21 cellular contexts compared by ENCODE assay signal in the genomic region with DNA sequence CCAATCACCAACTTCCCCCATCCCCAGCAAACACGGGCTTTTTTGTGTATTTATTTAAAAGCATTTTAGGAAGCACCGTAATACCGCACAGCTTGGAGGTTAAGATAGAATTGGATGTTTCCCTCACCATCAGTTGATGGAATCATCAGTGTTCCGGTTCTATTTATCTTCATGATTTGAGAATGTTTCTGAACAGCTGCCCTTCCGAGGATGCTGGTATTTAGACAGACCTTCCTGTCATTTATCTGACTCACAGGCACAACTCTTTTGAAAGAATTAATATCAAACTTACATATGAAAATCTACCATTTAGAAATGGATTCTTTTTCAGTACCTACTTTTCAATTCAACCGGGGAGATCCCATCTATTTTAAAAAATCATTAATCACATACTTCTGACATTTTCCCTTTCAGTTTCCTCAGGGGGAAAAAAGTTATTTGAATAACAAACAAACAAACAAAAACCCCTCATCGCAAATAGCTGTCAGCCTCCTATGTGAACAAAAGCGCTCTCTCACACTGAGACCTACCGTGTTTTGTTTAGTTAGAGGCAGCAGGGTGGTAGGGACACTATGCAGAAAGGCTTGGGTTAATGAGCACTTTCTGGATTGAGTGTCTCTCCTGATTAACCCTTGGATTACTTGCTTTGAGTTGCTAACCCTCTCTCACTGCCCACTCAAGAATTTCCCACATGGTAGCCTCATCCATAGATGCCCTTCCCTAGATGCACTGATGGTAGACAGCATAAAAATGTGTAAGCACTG.
DNase-seq lines count a peak whose midpoint lies in the region; TF ChIP-seq lines count a peak whose summit lies in the region.
"Had no signal": no experiment of that assay in that cellular context is flagged by ENCODE, and none has a peak within 500 bp of the region (broad histone marks: within the 10 kb centered on the region; RNA-seq: fewer than 3 reads in every experiment).

No MANE protein-coding gene starts in this region.

- no peaks in the 10 kb centered on the region for H3K36me3 ChIP-seq in BLaER1
- no peaks in the 10 kb centered on the region for H3K36me3 ChIP-seq in HEK293 (ENCODE audit: control insufficient read depth in 2 of 2, insufficient read depth in 1 of 2, low read length in 2 of 2)
- no peaks in the 10 kb centered on the region for H3K36me3 ChIP-seq in SJCRH30
- no peaks in the 10 kb centered on the region for H3K36me3 ChIP-seq in mesodermal cell (ENCODE audit: control insufficient read depth, insufficient read depth, low read length)
- H3K36me3 ChIP-seq in MG63 = no peaks in the 10 kb centered on the region
- H3K36me3 ChIP-seq: BE2C, uterus had no signal

- H3K4me3 ChIP-seq in BLaER1 (no peak overlapping the region), HEK293 (ENCODE audit: low read depth, low read length) (no peak overlapping the region), SJCRH30 (no peak overlapping the region), mesodermal cell (ENCODE audit: extremely low read depth, insufficient read depth, low read length, poor library complexity, severe bottlenecking) (no peak overlapping the region), MG63 (no peak overlapping the region)
- H3K4me3 ChIP-seq: A549, mucosa of descending colon, uterus had no signal

- POLR2A ChIA-PET in HEK293 (lab: Yijun Ruan, JAX) = no interaction called here

- TF ChIP-seq CTCF in HEK293 (tag by site-specific recombination; IDR thresholded peaks at IDR 0.05) = no peak

- WGBS in mesodermal cell (ENCODE audit: insufficient coverage in 2 of 2), 2 experiments = 0 to 9% methylated on average over 4 of the region's 9 CpGs

- DNase-seq in SJCRH30 (peak; percentile 6 to 40), MG63 (no peak), medulla oblongata (ENCODE audit: extremely low spot score) (no peak), middle frontal gyrus (ENCODE audit: extremely low spot score, low spot score) (no peak)
- no peak for DNase-seq in effector CD4-positive, alpha-beta T cell
- DNase-seq: activated CD4-positive, alpha-beta T cell treated with anti-CD3 and anti-CD28 coated beads, Interleukin-2, amount 10 ng/mL, durations not matched to agents 24 days and 14 days; BE2C; COR-L47; effector memory CD4-positive, alpha-beta T cell; KBM-7; mucosa of descending colon; NCI-H2107; nucleus accumbens; OCI-M1; Right ventricle myocardium superior; stimulated activated CD8-positive, alpha-beta memory T cell treated with anti-CD3 and anti-CD28 coated beads, Interleukin-4, amount 100 ng/mL, for 48 hours; uterus had no signal

- no peak overlapping the region for H3K9ac ChIP-seq in BLaER1

- peaks cover 8% of the 10 kb centered on the region; the same call in 1 of the 2 replicates for H3K4me1 ChIP-seq in BLaER1
- peaks cover 5% of the 10 kb centered on the region; the same call in 1 of the 2 replicates for H3K4me1 ChIP-seq in HEK293 (ENCODE audit: control insufficient read depth, insufficient read depth, low read length)
- H3K4me1 ChIP-seq in SJCRH30 = peaks cover 10% of the 10 kb centered on the region
- peaks cover 50% of the 10 kb centered on the region for H3K4me1 ChIP-seq in mesodermal cell (ENCODE audit: control insufficient read depth, insufficient read depth, low read length, poor library complexity, severe bottlenecking)
- H3K4me1 ChIP-seq: uterus had no signal

- peak overlapping the region; percentile 29 for H3K4me2 ChIP-seq in BLaER1
- H3K4me2 ChIP-seq: A549 had no signal

- CTCF ChIA-PET in HEK293 (lab: Yijun Ruan, JAX) = interaction anchor here (0.5 to 0.6 kb wide), 2 partner anchors 195 to 297 kb away, joined by 3 read pairs; no protein-coding TSS in a partner anchor

- no peak overlapping the region for H3K27ac ChIP-seq in BLaER1
- no peak overlapping the region for H3K27ac ChIP-seq in HEK293 (ENCODE audit: extremely low read depth, low read depth, low read length)
- H3K27ac ChIP-seq in SJCRH30 = peak overlapping the region; percentile 32
- peak overlapping the region; percentile 12 for H3K27ac ChIP-seq in mesodermal cell (ENCODE audit: low read depth, low read length, severe bottlenecking)
- H3K27ac ChIP-seq: A549, uterus had no signal

- H3K9me3 ChIP-seq in BLaER1 (no peaks in the 10 kb centered on the region), HEK293 (ENCODE audit: control insufficient read depth, insufficient read depth, low read depth, low read length) (no peaks in the 10 kb centered on the region), SJCRH30 (replicated peaks) (no peaks in the 10 kb centered on the region), mesodermal cell (ENCODE audit: control insufficient read depth, low read length) (no peaks in the 10 kb centered on the region), MG63 (no peaks in the 10 kb centered on the region)
- H3K9me3 ChIP-seq: A549, BE2C, mucosa of descending colon, uterus had no signal

- H3K27me3 ChIP-seq in BLaER1 (no peaks in the 10 kb centered on the region), SJCRH30 (no peaks in the 10 kb centered on the region), MG63 (no peaks in the 10 kb centered on the region)
- H3K27me3 ChIP-seq: BE2C, uterus had no signal

- no peaks in the 10 kb centered on the region for H4K20me1 ChIP-seq in BLaER1

TF ChIP-seq in HEK293, 187 proteins besides CTCF, POLR2A, EP300 and RAD21:
- TF ChIP-seq ZNF2 (tag by site-specific recombination; IDR thresholded peaks at IDR 0.05) (peak; percentile 63; the same call in 1 of the 2 replicates), ZNF555 (tag by site-specific recombination; conservative IDR thresholded peaks at IDR 0.05) (no peak), ZNF266 (tag by site-specific recombination; IDR thresholded peaks at IDR 0.05; ENCODE audit: low read depth) (no peak), ZNF366 (tag by site-specific recombination; conservative IDR thresholded peaks at IDR 0.05) (no peak)
- TF ChIP-seq, protein P1, sequence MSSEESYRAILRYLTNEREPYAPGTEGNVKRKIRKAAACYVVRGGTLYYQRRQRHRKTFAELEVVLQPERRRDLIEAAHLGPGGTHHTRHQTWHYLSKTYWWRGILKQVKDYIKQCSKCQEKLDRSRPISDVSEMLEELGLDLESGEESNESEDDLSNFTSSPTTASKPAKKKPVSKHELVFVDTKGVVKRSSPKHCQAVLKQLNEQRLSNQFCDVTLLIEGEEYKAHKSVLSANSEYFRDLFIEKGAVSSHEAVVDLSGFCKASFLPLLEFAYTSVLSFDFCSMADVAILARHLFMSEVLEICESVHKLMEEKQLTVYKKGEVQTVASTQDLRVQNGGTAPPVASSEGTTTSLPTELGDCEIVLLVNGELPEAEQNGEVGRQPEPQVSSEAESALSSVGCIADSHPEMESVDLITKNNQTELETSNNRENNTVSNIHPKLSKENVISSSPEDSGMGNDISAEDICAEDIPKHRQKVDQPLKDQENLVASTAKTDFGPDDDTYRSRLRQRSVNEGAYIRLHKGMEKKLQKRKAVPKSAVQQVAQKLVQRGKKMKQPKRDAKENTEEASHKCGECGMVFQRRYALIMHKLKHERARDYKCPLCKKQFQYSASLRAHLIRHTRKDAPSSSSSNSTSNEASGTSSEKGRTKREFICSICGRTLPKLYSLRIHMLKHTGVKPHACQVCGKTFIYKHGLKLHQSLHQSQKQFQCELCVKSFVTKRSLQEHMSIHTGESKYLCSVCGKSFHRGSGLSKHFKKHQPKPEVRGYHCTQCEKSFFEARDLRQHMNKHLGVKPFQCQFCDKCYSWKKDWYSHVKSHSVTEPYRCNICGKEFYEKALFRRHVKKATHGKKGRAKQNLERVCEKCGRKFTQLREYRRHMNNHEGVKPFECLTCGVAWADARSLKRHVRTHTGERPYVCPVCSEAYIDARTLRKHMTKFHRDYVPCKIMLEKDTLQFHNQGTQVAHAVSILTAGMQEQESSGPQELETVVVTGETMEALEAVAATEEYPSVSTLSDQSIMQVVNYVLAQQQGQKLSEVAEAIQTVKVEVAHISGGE (tag by site-specific recombination; conservative IDR thresholded peaks at IDR 0.05; ENCODE audit: low read depth) = no peak
- TF ChIP-seq, protein P2, sequence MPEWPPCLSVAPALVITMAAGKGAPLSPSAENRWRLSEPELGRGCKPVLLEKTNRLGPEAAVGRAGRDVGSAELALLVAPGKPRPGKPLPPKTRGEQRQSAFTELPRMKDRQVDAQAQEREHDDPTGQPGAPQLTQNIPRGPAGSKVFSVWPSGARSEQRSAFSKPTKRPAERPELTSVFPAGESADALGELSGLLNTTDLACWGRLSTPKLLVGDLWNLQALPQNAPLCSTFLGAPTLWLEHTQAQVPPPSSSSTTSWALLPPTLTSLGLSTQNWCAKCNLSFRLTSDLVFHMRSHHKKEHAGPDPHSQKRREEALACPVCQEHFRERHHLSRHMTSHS (tag by site-specific recombination; IDR thresholded peaks at IDR 0.05) = no peak

Comparison
In these comparisons a context has a peak if more than half of its experiments do, and no peak if none do; other contexts are left out.
1. H3K27ac ChIP-seq: peak in SJCRH30 (single experiment) and mesodermal cell (single experiment); none in BLaER1 (single experiment) and HEK293 (single experiment).
2. DNase-seq: peak in SJCRH30 (2 of 2); none in MG63 (single experiment), medulla oblongata (single experiment), effector CD4-positive, alpha-beta T cell (single experiment) and middle frontal gyrus (single experiment).